11 cellular contexts compared by ENCODE assay signal in the genomic region with DNA sequence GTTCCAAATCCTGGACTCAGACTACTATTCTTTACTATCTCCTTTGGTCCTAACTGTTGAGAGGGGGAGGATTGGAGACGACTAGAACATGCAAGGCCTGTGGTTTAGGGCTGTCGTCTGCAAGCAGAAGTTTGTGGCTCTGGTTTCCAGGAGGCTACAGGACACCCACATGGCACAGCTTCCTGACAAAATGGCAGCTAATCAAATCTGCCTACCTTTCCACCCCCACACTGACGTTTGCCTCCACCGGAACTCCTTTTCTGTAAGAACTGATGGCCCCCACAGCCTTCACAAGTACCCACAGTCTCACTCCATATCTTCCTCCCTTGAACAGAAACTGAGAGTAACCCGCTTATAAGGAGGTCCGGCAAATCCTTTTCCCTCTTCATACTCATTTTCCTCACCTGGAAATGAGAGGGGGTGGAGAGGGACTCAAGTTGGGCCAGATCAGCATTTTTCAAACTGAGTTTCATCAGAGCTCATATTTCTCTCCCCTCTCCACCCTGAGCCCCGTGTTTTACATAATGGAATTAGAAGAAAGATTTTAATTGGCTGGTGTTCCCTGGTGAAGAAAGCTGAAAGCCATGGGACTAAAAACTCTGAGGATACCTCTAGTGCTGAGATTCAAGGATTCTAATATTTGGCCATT. TPM values are rescaled to one million over a fixed set of nuclear protein-coding genes. Genes with fewer than 3 reads are reported as not detected.
A peak's percentile ranks its signal among the peaks of the same experiment; 100 is the strongest.
DNase-seq lines count a peak whose midpoint lies in the region; ATAC-seq and TF ChIP-seq lines count a peak whose summit lies in the region.
"Had no signal": no experiment of that assay in that cellular context is flagged by ENCODE, and none has a peak within 500 bp of the region (broad histone marks: within the 10 kb centered on the region; RNA-seq: fewer than 3 reads in every experiment).

No MANE protein-coding gene starts in this region.

- TF ChIP-seq CTCF in fibroblast of lung (conservative IDR thresholded peaks at IDR 0.05 in 1 of 2, IDR thresholded peaks at IDR 0.05 in 1 of 2; ENCODE audit: low read depth in 1 of 2, low read length in 2 of 2) = no peak

- no peaks in the 10 kb centered on the region for H3K9me2 ChIP-seq in GM23248 (ENCODE audit: insufficient read depth)

- H3K4me1 ChIP-seq in fibroblast of lung (ENCODE audit: control insufficient read depth, extremely low read depth, insufficient read depth, low read length) (peaks cover 5% of the 10 kb centered on the region), GM23248 (ENCODE audit: insufficient read depth) (peaks cover 21% of the 10 kb centered on the region)

- no peak overlapping the region for H3K4me2 ChIP-seq in fibroblast of lung (ENCODE audit: extremely low read depth, insufficient read depth, low read length)
- no peak overlapping the region for H3K4me2 ChIP-seq in GM23248 (ENCODE audit: unreplicated experiment)

- H3K4me3 ChIP-seq in fibroblast of lung (replicated peaks in 1 of 4; ENCODE audit: control extremely low read depth in 1 of 4, insufficient read depth in 1 of 4, low read depth in 3 of 4, low read length in 4 of 4) = no peak overlapping the region
- H3K4me3 ChIP-seq in GM23248 = no peak overlapping the region
- H3K4me3 ChIP-seq: right atrium auricular region had no signal

- H3K9me3 ChIP-seq in fibroblast of lung (ENCODE audit: control insufficient read depth, insufficient read depth, low read depth, low read length) = no peaks in the 10 kb centered on the region
- H3K9me3 ChIP-seq in GM23248 (ENCODE audit: low read depth) = no peaks in the 10 kb centered on the region
- H3K9me3 ChIP-seq: right atrium auricular region had no signal

- in situ Hi-C loops in KBM-7 (cut with MboI; ENCODE audit: low pct_unique_long_range_greater_than_20kb, low sequenced_read_pairs) (no loop called here), GM23248 (cut with MboI) (no loop called here)

- 38 to 40% methylated on average over 7 of the region's 7 CpGs for WGBS in GM23248 (ENCODE audit: low coverage in 1 of 2, low lambda C conversion rate in 2 of 2, missing lambda C conversion rate in 2 of 2), 2 experiments

- H3K79me2 ChIP-seq in fibroblast of lung (ENCODE audit: control insufficient read depth, insufficient read depth, low read length) (no peaks in the 10 kb centered on the region), GM23248 (ENCODE audit: insufficient read depth) (no peaks in the 10 kb centered on the region)

- H2AFZ ChIP-seq in fibroblast of lung (ENCODE audit: low read length) (no peak overlapping the region), GM23248 (no peak overlapping the region)

- DNase-seq in KBM-7 = peak; percentile 93
- DNase-seq in UCSD-AML1 (lab: John Stamatoyannopoulos, UW; ENCODE audit: unreplicated experiment) = peak; percentile 69
- DNase-seq in fibroblast of lung (ENCODE audit: low read depth in 2 of 2) = no peak
- peak; percentile 14 to 22 for DNase-seq in stimulated activated CD8-positive, alpha-beta memory T cell treated with anti-CD3 and anti-CD28 coated beads, Interleukin-15, amount 100 ng/mL, for 48 hours (ENCODE audit: low read depth in 2 of 2)
- DNase-seq in GM23248 = no peak
- DNase-seq in occipital lobe (lab: John Stamatoyannopoulos, UW) = no peak
- DNase-seq: HFFc6, NCI-H1092 had no signal

- peaks cover 14% of the 10 kb centered on the region; the same call in 1 of the 2 replicates for H3F3A ChIP-seq in GM23248 (ENCODE audit: insufficient read depth)

- no peaks in the 10 kb centered on the region for H3K27me3 ChIP-seq in fibroblast of lung (ENCODE audit: control insufficient read depth, insufficient read depth, low read length)
- H3K27me3 ChIP-seq in GM23248 (replicated peaks; ENCODE audit: insufficient read depth) = no peaks in the 10 kb centered on the region
- H3K27me3 ChIP-seq: right atrium auricular region had no signal

- ATAC-seq in GM19463 (IDR thresholded peaks at IDR 0.05; ENCODE audit: unreplicated experiment) = no peak
- no peak for ATAC-seq in HG02759 (IDR thresholded peaks at IDR 0.05; ENCODE audit: unreplicated experiment)

- H3K36me3 ChIP-seq in fibroblast of lung (ENCODE audit: control insufficient read depth, insufficient read depth, low read length) (peaks cover 2% of the 10 kb centered on the region), GM23248 (ENCODE audit: low read depth) (peaks cover 4% of the 10 kb centered on the region; the same call in 1 of the 2 replicates)

- H3K27ac ChIP-seq in fibroblast of lung (ENCODE audit: insufficient read depth, low read length) = no peak overlapping the region
- H3K27ac ChIP-seq in GM23248 = no peak overlapping the region
- H3K27ac ChIP-seq: right atrium auricular region had no signal

- H3K9ac ChIP-seq in fibroblast of lung (ENCODE audit: insufficient read depth, low read length) = peak overlapping the region; percentile 5
- no peak overlapping the region for H3K9ac ChIP-seq in GM23248

- H4K20me1 ChIP-seq in fibroblast of lung (ENCODE audit: control insufficient read depth, extremely low read depth, insufficient read depth, low read length) = no peaks in the 10 kb centered on the region
- no peaks in the 10 kb centered on the region for H4K20me1 ChIP-seq in GM23248 (ENCODE audit: insufficient read depth)

RNA-seq across cellular contexts. Expression of a gene that starts 5.2 kb away (rescaled TPM):
- total RNA-seq in fibroblast of lung (12.6 and 17.8 TPM in 2 replicates), occipital lobe (10.5 TPM)
- polyA plus RNA-seq in fibroblast of lung (15.7 and 17.8 TPM in 2 replicates), GM23248 (2016; fragmentation: Nextera tagmentation; extraction: Ambion mirVana) (15.0 and 17.0 TPM in 2 replicates)
- 9.5 and 10.5 TPM in 2 replicates for polyA plus RNA-seq in fibroblast of lung (2012)
- polyA minus RNA-seq in fibroblast of lung (ENCODE audit: low replicate concordance) = 13.3 and 29.5 TPM in 2 replicates
- total RNA-seq in GM23248 (2014; rRNA removed; shearing (Covaris generic)) = 11.1 and 20.8 TPM in 2 replicates

Comparison
In these comparisons a context has a peak if more than half of its experiments do, and no peak if none do; other contexts are left out.
1. DNase-seq: peak in KBM-7 (single experiment), UCSD-AML1 (single experiment) and stimulated activated CD8-positive, alpha-beta memory T cell treated with anti-CD3 and anti-CD28 coated beads, Interleukin-15, amount 100 ng/mL, for 48 hours (2 of 2); none in fibroblast of lung (0 of 2), GM23248 (single experiment) and occipital lobe (single experiment).